ENCODE assay signal across 14 cellular contexts in genomic region chr11:32838505-32839274, GRCh38. TPM values are rescaled to one million over a fixed set of nuclear protein-coding genes. Genes with fewer than 3 reads are reported as not detected.
DNase-seq lines count a peak whose midpoint lies in the region; ATAC-seq and TF ChIP-seq lines count a peak whose summit lies in the region.
"Had no signal": no experiment of that assay in that cellular context is flagged by ENCODE, and none has a peak within 500 bp of the region (broad histone marks: within the 10 kb centered on the region; RNA-seq: fewer than 3 reads in every experiment).

No MANE protein-coding gene starts in this region.

- no peak overlapping the region for H3K27ac Mint-ChIP-seq in activated T-helper 17 cell treated with anti-CD3 and anti-CD28 coated beads, Interleukin-2, amount 50 U/mL, for 72 hours
- H3K27ac Mint-ChIP-seq: activated CD4-positive, alpha-beta memory T cell treated with anti-CD3 and anti-CD28 coated beads, Interleukin-2, amount 10 ng/mL, durations not matched to agents 7 days and 5 days had no signal

- H3K4me3 ChIP-seq in HCT116 (replicated peaks in 1 of 2; ENCODE audit: low read depth in 1 of 2, low read length in 2 of 2) = no peak overlapping the region
- no peak overlapping the region for H3K4me3 ChIP-seq in Panc1 (ENCODE audit: low read depth in 2 of 2, low read length in 2 of 2)
- no peak overlapping the region for H3K4me3 ChIP-seq in fibroblast of villous mesenchyme (ENCODE audit: low read depth, low read length)
- H3K4me3 ChIP-seq: BLaER1 treated with 17β-estradiol and CSF1 and Interleukin-3, amounts not matched to agents 10 nM and 100 nM had no signal

- H3K4me2 ChIP-seq in HCT116 (ENCODE audit: low read length) = peak overlapping the region; percentile 51
- H3K4me2 ChIP-seq: BLaER1 treated with 17β-estradiol and CSF1 and Interleukin-3, amounts not matched to agents 10 nM and 100 nM had no signal

- H3K27ac ChIP-seq in HCT116 (ENCODE audit: low read depth, low read length) (no peak overlapping the region; the same call in 1 of the 2 replicates), Panc1 (ENCODE audit: low read length) (no peak overlapping the region)
- H3K27ac ChIP-seq: BLaER1 treated with 17β-estradiol and CSF1 and Interleukin-3, amounts not matched to agents 10 nM and 100 nM had no signal

- ATAC-seq in HCT116 = peak; percentile 84
- ATAC-seq in Panc1 = 0 out of 2 replicates have a peak, but pooled peaks have one; percentile 69
- ATAC-seq in activated T-helper 17 cell treated with anti-CD3 and anti-CD28 coated beads, Interleukin-2, amount 50 U/mL, for 72 hours (replicated peaks) = no peak

- TF ChIP-seq POLR2A in HCT116 (IDR thresholded peaks at IDR 0.05; ENCODE audit: borderline replicate concordance, extremely low read depth, insufficient read depth, insufficient read length) = no peak

- no peaks in the 10 kb centered on the region for H3K36me3 Mint-ChIP-seq in activated T-helper 17 cell treated with anti-CD3 and anti-CD28 coated beads, Interleukin-2, amount 50 U/mL, for 72 hours (ENCODE audit: low read depth)

- H3K27me3 Mint-ChIP-seq in activated T-helper 17 cell treated with anti-CD3 and anti-CD28 coated beads, Interleukin-2, amount 50 U/mL, for 72 hours = peaks cover 5% of the 10 kb centered on the region

- no peaks in the 10 kb centered on the region for H3K27me3 ChIP-seq in HCT116 (ENCODE audit: insufficient read depth, low read length)
- no peaks in the 10 kb centered on the region for H3K27me3 ChIP-seq in Panc1 (ENCODE audit: control insufficient read depth, insufficient read depth, low read length)
- H3K27me3 ChIP-seq: BLaER1 treated with 17β-estradiol and CSF1 and Interleukin-3, amounts not matched to agents 10 nM and 100 nM had no signal

- no peaks in the 10 kb centered on the region for H3K4me1 Mint-ChIP-seq in activated T-helper 17 cell treated with anti-CD3 and anti-CD28 coated beads, Interleukin-2, amount 50 U/mL, for 72 hours
- H3K4me1 Mint-ChIP-seq: activated CD4-positive, alpha-beta memory T cell treated with anti-CD3 and anti-CD28 coated beads, Interleukin-2, amount 10 ng/mL, durations not matched to agents 7 days and 5 days had no signal

- RAD21 ChIA-PET in HCT116 (lab: Charles Lee; ENCODE audit: low non-redundant PET in 1 of 2, low total read pairs in 2 of 2, uncharacterized antibody in 2 of 2, unreplicated experiment in 2 of 2) = no interaction called here

- no peak overlapping the region for H3K9ac ChIP-seq in HCT116 (ENCODE audit: low read length)
- H3K9ac ChIP-seq: BLaER1 treated with 17β-estradiol and CSF1 and Interleukin-3, amounts not matched to agents 10 nM and 100 nM had no signal

- CTCF ChIA-PET in HCT116 (lab: Charles Lee) = interaction anchor here (0.6 to 2.5 kb wide), 2 partner anchors 30 to 210 kb away, joined by 4 to 7 read pairs; no protein-coding TSS in a partner anchor
- CTCF ChIA-PET in Panc1 (lab: Charles Lee) = no interaction called here

- no peak for TF ChIP-seq RAD21 in HCT116 (IDR thresholded peaks at IDR 0.05; ENCODE audit: low read depth)

- POLR2A ChIA-PET in HCT116 (lab: Charles Lee) (interaction anchor here (0.8 to 1.0 kb wide), 2 partner anchors 9 to 177 kb away, joined by 3 read pairs; partner anchors contain the start of genes DEPDC7 and PRRG4), Panc1 (lab: Charles Lee) (no interaction called here)

- no peaks in the 10 kb centered on the region for H3K79me2 ChIP-seq in HCT116 (ENCODE audit: insufficient read depth, low read length)

- H3K9me3 ChIP-seq in HCT116 (ENCODE audit: control insufficient read depth in 1 of 2, insufficient read depth in 1 of 2, low read depth in 1 of 2, low read length in 2 of 2) (no peaks in the 10 kb centered on the region), Panc1 (ENCODE audit: control insufficient read depth, insufficient read depth, low read depth, low read length) (no peaks in the 10 kb centered on the region)
- H3K9me3 ChIP-seq: BLaER1 treated with 17β-estradiol and CSF1 and Interleukin-3, amounts not matched to agents 10 nM and 100 nM had no signal

- intact Hi-C loops in HCT116 (cut with micrococcal nuclease) (no loop called here), Panc1 (cut with micrococcal nuclease; ENCODE audit: unreplicated experiment) (no loop called here)

- no peak overlapping the region for H2AFZ ChIP-seq in HCT116 (ENCODE audit: low read depth, low read length, poor library complexity, severe bottlenecking)

- H3K4me3 Mint-ChIP-seq in activated T-helper 17 cell treated with anti-CD3 and anti-CD28 coated beads, Interleukin-2, amount 50 U/mL, for 72 hours = no peak overlapping the region
- H3K4me3 Mint-ChIP-seq: activated CD4-positive, alpha-beta memory T cell treated with anti-CD3 and anti-CD28 coated beads, Interleukin-2, amount 10 ng/mL, durations not matched to agents 7 days and 5 days had no signal

- H3K9me3 Mint-ChIP-seq in activated T-helper 17 cell treated with anti-CD3 and anti-CD28 coated beads, Interleukin-2, amount 50 U/mL, for 72 hours = no peaks in the 10 kb centered on the region
- H3K9me3 Mint-ChIP-seq: activated CD4-positive, alpha-beta memory T cell treated with anti-CD3 and anti-CD28 coated beads, Interleukin-2, amount 10 ng/mL, durations not matched to agents 7 days and 5 days had no signal

- no peaks in the 10 kb centered on the region for H4K20me1 ChIP-seq in HCT116 (ENCODE audit: insufficient read depth)
- H4K20me1 ChIP-seq: BLaER1 treated with 17β-estradiol and CSF1 and Interleukin-3, amounts not matched to agents 10 nM and 100 nM had no signal

- BruUV-seq in HCT116 (replicated peaks; lab: Mats Ljungman, UMichigan) (no TSS peak), Panc1 (replicated peaks; lab: Mats Ljungman, UMichigan) (no TSS peak)

- no peak for TF ChIP-seq CTCF in HCT116 (IDR thresholded peaks at IDR 0.05 in 2 of 3, conservative IDR thresholded peaks at IDR 0.05 in 1 of 3; ENCODE audit: borderline replicate concordance in 1 of 3, insufficient read depth in 1 of 3, low read depth in 2 of 3, low read length in 2 of 3)
- TF ChIP-seq CTCF in Panc1 (IDR thresholded peaks at IDR 0.05) = no peak
- no peak for TF ChIP-seq CTCF in fibroblast of villous mesenchyme (IDR thresholded peaks at IDR 0.05; ENCODE audit: insufficient read depth, low read depth, low read length)

- H3K9me2 ChIP-seq in HCT116 (ENCODE audit: insufficient read depth) = no peaks in the 10 kb centered on the region

- H3K4me1 ChIP-seq in HCT116 (ENCODE audit: control insufficient read depth in 1 of 2, insufficient read depth in 2 of 2, low read length in 2 of 2) (peaks cover 15 to 16% of the 10 kb centered on the region in 2 experiments), Panc1 (ENCODE audit: control insufficient read depth, insufficient read depth, low read length) (no peaks in the 10 kb centered on the region)

- in situ Hi-C loops in Panc1 (cut with HindIII; ENCODE audit: low pct_unique_long_range_greater_than_20kb, low sequenced_read_pairs) = no loop called here

- DNase-seq in A172 (ENCODE audit: low spot score) = peak; percentile 48
- DNase-seq in HCT116 (ENCODE audit: low read depth, low spot score) = no peak
- no peak for DNase-seq in Panc1 (ENCODE audit: low read depth, low spot score)
- DNase-seq in fibroblast of villous mesenchyme (ENCODE audit: low read depth) = peak; percentile 24
- no peak for DNase-seq in activated effector memory CD4-positive, alpha-beta T cell treated with Interleukin-2 at 50 U/mL for 16 hours
- no peak for DNase-seq in activated T-cell treated with anti-CD3 and anti-CD28 coated beads, Interleukin-2, amount 50 U/mL, for 48 hours
- no peak for DNase-seq in DMS79 treated with DMSO at 0.1 percent for 48 hours (lab: John Stamatoyannopoulos, UW)
- DNase-seq: activated CD4-positive, alpha-beta memory T cell treated with anti-CD3 and anti-CD28 coated beads, Interleukin-2, amount 10 ng/mL, durations not matched to agents 7 days and 5 days; activated naive CD4-positive, alpha-beta T cell treated with anti-CD3 and anti-CD28 coated beads, Interleukin-2, amount 50 U/mL, for 16 hours; NCI-H187; T-helper 2 cell had no signal

- H3K36me3 ChIP-seq in HCT116 (ENCODE audit: control insufficient read depth in 1 of 2, insufficient read depth in 2 of 2, low read length in 2 of 2) (no peaks in the 10 kb centered on the region), Panc1 (ENCODE audit: control insufficient read depth, insufficient read depth, low read length) (no peaks in the 10 kb centered on the region)
- H3K36me3 ChIP-seq: BLaER1 treated with 17β-estradiol and CSF1 and Interleukin-3, amounts not matched to agents 10 nM and 100 nM had no signal

TF ChIP-seq in HCT116, 20 proteins besides CTCF, POLR2A, EP300 and RAD21:
- TF ChIP-seq TCF7L2 (IDR thresholded peaks at IDR 0.05; ENCODE audit: borderline replicate concordance, extremely low read depth, insufficient read depth, insufficient read length) = no peak
- TF ChIP-seq FOSL1 (IDR thresholded peaks at IDR 0.05; ENCODE audit: low read depth) = peak; percentile 40; the same call in 1 of the 2 replicates
- peak; percentile 94 for TF ChIP-seq CEBPB (IDR thresholded peaks at IDR 0.05; ENCODE audit: low read depth)

RNA-seq across cellular contexts. Expression of gene PRRG4, which starts 9.0 kb away (rescaled TPM):
- 1.9 and 3.1 TPM in 2 replicates for total RNA-seq in A172 (2014; rRNA removed; shearing (Covaris generic))
- total RNA-seq in HCT116 (2021; ENCODE audit: unreplicated experiment) = 5.4 TPM
- polyA plus RNA-seq in HCT116 (2012) = 2.1 and 2.4 TPM in 2 replicates
- 0.87 TPM for total RNA-seq in Panc1 (2021; ENCODE audit: unreplicated experiment)
- polyA plus RNA-seq in Panc1 (2012; ENCODE audit: insufficient read length) = 0.30 TPM
- total RNA-seq in fibroblast of villous mesenchyme = under 0.01 TPM in 2 replicates
- under 1 TPM; 0.42 to 0.52 TPM for total RNA-seq in activated T-helper 17 cell treated with anti-CD3 and anti-CD28 coated beads, Interleukin-2, amount 50 U/mL, for 72 hours
- total RNA-seq: OCI-LY7 had no signal

RNA-seq across cellular contexts. Expression of gene CCDC73, which starts 44.2 kb away (rescaled TPM):
- total RNA-seq in A172 (2014; rRNA removed; shearing (Covaris generic)) = not detected in 2 replicates
- total RNA-seq in HCT116 (2021; ENCODE audit: unreplicated experiment) (not detected), Panc1 (2021; ENCODE audit: unreplicated experiment) (not detected), fibroblast of villous mesenchyme (not detected in 2 replicates)
- 0.01 TPM in 1 of 2 replicates, not detected in the other for polyA plus RNA-seq in HCT116 (2012)
- not detected for polyA plus RNA-seq in Panc1 (2012; ENCODE audit: insufficient read length)
- total RNA-seq in activated T-helper 17 cell treated with anti-CD3 and anti-CD28 coated beads, Interleukin-2, amount 50 U/mL, for 72 hours = under 1 TPM in 1 of 2 donors, not detected in 1; 0.09 TPM
- total RNA-seq: activated CD4-positive, alpha-beta memory T cell treated with anti-CD3 and anti-CD28 coated beads, Interleukin-2, amount 10 ng/mL, durations not matched to agents 7 days and 5 days; OCI-LY7 had no signal

RNA-seq across cellular contexts. Expression of gene QSER1, which starts 53.9 kb away (rescaled TPM):
- 24.8 and 25.8 TPM in 2 replicates for total RNA-seq in A172 (2014; rRNA removed; shearing (Covaris generic))
- total RNA-seq in HCT116 (2021; ENCODE audit: unreplicated experiment) (48.0 TPM), Panc1 (2021; ENCODE audit: unreplicated experiment) (48.2 TPM), fibroblast of villous mesenchyme (19.0 and 26.8 TPM in 2 replicates)
- polyA plus RNA-seq in HCT116 (2012) = 6.1 and 9.1 TPM in 2 replicates
- 11.1 TPM for polyA plus RNA-seq in Panc1 (2012; ENCODE audit: insufficient read length)
- 10 to 100 TPM; 14.1 to 15.2 TPM for total RNA-seq in activated T-helper 17 cell treated with anti-CD3 and anti-CD28 coated beads, Interleukin-2, amount 50 U/mL, for 72 hours

Comparison
In these comparisons a context has a peak if more than half of its experiments do, and no peak if none do; other contexts are left out.
1. DNase-seq: peak in A172 (single experiment) and fibroblast of villous mesenchyme (single experiment); none in HCT116 (single experiment), Panc1 (single experiment), activated effector memory CD4-positive, alpha-beta T cell treated with Interleukin-2 at 50 U/mL for 16 hours (single experiment), activated T-cell treated with anti-CD3 and anti-CD28 coated beads, Interleukin-2, amount 50 U/mL, for 48 hours (0 of 2) and DMS79 treated with DMSO at 0.1 percent for 48 hours (single experiment).